In the genomic region with DNA sequence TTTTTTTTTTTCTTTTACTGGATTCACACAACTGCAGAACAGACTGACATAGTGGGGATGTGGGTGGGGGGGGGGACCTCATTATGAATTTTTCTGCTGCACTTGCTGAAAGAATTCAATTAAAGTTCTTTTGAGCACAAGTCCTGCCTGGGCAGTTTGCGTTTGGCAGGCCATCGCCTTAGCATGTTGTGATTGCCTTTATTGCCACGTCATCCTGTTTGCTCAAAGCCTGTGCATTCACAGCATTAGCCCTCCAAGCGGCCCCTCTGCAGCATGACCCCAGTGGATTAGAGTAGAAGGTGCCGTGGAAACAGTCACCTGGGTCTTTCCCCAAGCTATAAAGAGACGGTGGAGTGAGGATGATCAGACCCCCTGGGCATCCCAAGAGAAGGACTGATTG, we compare ENCODE assay signal across 2 cellular contexts.
A peak's percentile ranks its signal among the peaks of the same experiment; 100 is the strongest.
TF ChIP-seq lines count a peak whose summit lies in the region.

No MANE protein-coding gene starts in this region.

TF ChIP-seq in HepG2, 621 proteins besides CTCF, POLR2A, EP300 and RAD21:
- TF ChIP-seq MEF2D (CRISPR knock-in tag; IDR thresholded peaks at IDR 0.05) (no peak), NFE2L2 (IDR thresholded peaks at IDR 0.05; ENCODE audit: low read length) (0 out of 2 replicates have a peak, but pooled peaks have one; percentile 13)
- TF ChIP-seq, protein P1, sequence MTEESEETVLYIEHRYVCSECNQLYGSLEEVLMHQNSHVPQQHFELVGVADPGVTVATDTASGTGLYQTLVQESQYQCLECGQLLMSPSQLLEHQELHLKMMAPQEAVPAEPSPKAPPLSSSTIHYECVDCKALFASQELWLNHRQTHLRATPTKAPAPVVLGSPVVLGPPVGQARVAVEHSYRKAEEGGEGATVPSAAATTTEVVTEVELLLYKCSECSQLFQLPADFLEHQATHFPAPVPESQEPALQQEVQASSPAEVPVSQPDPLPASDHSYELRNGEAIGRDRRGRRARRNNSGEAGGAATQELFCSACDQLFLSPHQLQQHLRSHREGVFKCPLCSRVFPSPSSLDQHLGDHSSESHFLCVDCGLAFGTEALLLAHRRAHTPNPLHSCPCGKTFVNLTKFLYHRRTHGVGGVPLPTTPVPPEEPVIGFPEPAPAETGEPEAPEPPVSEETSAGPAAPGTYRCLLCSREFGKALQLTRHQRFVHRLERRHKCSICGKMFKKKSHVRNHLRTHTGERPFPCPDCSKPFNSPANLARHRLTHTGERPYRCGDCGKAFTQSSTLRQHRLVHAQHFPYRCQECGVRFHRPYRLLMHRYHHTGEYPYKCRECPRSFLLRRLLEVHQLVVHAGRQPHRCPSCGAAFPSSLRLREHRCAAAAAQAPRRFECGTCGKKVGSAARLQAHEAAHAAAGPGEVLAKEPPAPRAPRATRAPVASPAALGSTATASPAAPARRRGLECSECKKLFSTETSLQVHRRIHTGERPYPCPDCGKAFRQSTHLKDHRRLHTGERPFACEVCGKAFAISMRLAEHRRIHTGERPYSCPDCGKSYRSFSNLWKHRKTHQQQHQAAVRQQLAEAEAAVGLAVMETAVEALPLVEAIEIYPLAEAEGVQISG (CRISPR knock-in tag; IDR thresholded peaks at IDR 0.05), result no peak
- TF ChIP-seq, protein P2, sequence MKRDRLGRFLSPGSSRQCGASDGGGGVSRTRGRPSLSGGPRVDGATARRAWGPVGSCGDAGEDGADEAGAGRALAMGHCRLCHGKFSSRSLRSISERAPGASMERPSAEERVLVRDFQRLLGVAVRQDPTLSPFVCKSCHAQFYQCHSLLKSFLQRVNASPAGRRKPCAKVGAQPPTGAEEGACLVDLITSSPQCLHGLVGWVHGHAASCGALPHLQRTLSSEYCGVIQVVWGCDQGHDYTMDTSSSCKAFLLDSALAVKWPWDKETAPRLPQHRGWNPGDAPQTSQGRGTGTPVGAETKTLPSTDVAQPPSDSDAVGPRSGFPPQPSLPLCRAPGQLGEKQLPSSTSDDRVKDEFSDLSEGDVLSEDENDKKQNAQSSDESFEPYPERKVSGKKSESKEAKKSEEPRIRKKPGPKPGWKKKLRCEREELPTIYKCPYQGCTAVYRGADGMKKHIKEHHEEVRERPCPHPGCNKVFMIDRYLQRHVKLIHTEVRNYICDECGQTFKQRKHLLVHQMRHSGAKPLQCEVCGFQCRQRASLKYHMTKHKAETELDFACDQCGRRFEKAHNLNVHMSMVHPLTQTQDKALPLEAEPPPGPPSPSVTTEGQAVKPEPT (CRISPR knock-in tag; IDR thresholded peaks at IDR 0.05; ENCODE audit: low read depth), result no peak

TF ChIP-seq in neural cell, 6 proteins besides CTCF, POLR2A, EP300 and RAD21:
- TF ChIP-seq EZH2 (IDR thresholded peaks at IDR 0.05; ENCODE audit: borderline replicate concordance, insufficient read depth, low read length, poor library complexity, severe bottlenecking) (no peak), SMC3 (conservative IDR thresholded peaks at IDR 0.05; ENCODE audit: poor library complexity) (no peak), TAF1 (IDR thresholded peaks at IDR 0.05; ENCODE audit: low read depth) (no peak), MXI1 (conservative IDR thresholded peaks at IDR 0.05; ENCODE audit: poor library complexity, severe bottlenecking) (no peak), POLR2AphosphoS5 (IDR thresholded peaks at IDR 0.05) (no peak)
- TF ChIP-seq, protein P3, sequence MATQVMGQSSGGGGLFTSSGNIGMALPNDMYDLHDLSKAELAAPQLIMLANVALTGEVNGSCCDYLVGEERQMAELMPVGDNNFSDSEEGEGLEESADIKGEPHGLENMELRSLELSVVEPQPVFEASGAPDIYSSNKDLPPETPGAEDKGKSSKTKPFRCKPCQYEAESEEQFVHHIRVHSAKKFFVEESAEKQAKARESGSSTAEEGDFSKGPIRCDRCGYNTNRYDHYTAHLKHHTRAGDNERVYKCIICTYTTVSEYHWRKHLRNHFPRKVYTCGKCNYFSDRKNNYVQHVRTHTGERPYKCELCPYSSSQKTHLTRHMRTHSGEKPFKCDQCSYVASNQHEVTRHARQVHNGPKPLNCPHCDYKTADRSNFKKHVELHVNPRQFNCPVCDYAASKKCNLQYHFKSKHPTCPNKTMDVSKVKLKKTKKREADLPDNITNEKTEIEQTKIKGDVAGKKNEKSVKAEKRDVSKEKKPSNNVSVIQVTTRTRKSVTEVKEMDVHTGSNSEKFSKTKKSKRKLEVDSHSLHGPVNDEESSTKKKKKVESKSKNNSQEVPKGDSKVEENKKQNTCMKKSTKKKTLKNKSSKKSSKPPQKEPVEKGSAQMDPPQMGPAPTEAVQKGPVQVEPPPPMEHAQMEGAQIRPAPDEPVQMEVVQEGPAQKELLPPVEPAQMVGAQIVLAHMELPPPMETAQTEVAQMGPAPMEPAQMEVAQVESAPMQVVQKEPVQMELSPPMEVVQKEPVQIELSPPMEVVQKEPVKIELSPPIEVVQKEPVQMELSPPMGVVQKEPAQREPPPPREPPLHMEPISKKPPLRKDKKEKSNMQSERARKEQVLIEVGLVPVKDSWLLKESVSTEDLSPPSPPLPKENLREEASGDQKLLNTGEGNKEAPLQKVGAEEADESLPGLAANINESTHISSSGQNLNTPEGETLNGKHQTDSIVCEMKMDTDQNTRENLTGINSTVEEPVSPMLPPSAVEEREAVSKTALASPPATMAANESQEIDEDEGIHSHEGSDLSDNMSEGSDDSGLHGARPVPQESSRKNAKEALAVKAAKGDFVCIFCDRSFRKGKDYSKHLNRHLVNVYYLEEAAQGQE (IDR thresholded peaks at IDR 0.05; ENCODE audit: borderline replicate concordance), result no peak
